ENCODE assay signal across 1 cellular context in the genomic region with DNA sequence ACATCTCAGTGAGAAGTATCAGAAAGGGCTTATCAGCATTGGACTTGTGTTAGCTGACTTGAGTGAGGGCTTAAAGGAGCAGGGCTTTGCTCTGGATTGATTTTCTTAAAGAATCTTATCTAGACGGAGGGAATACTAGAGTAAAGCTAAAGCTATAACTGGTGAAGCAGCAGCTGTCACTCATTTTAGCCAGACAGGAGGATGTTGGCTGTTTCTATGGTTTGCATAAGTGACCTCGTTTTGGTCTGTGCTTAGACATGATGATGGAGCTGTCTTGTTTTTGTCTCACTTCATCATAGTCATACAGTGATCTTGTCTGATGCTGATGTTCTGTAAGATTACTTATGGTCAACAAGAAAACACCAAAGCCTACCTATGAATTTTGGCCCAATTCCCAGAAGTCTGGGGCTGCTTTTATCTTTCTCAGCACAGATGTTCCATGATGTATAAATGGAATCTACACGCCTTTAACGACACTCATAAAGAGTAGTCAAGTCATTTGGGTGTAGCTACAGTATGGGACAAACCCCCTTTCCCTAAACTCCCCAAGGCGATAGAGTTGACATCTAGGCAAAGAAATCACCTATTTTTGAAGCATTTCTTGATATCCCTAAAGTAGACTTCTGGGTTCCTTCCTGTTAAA.
TF ChIP-seq lines count a peak whose summit lies in the region.

No MANE protein-coding gene starts in this region.

TF ChIP-seq in K562, 482 proteins besides CTCF, POLR2A, EP300 and RAD21 (continued from another document and continues in another):
- TF ChIP-seq, protein P1, sequence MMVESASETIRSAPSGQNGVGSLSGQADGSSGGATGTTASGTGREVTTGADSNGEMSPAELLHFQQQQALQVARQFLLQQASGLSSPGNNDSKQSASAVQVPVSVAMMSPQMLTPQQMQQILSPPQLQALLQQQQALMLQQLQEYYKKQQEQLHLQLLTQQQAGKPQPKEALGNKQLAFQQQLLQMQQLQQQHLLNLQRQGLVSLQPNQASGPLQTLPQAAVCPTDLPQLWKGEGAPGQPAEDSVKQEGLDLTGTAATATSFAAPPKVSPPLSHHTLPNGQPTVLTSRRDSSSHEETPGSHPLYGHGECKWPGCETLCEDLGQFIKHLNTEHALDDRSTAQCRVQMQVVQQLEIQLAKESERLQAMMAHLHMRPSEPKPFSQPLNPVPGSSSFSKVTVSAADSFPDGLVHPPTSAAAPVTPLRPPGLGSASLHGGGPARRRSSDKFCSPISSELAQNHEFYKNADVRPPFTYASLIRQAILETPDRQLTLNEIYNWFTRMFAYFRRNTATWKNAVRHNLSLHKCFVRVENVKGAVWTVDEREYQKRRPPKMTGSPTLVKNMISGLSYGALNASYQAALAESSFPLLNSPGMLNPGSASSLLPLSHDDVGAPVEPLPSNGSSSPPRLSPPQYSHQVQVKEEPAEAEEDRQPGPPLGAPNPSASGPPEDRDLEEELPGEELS (CRISPR knock-in tag; IDR thresholded peaks at IDR 0.05; ENCODE audit: borderline replicate concordance), result no peak
- TF ChIP-seq, protein P2, sequence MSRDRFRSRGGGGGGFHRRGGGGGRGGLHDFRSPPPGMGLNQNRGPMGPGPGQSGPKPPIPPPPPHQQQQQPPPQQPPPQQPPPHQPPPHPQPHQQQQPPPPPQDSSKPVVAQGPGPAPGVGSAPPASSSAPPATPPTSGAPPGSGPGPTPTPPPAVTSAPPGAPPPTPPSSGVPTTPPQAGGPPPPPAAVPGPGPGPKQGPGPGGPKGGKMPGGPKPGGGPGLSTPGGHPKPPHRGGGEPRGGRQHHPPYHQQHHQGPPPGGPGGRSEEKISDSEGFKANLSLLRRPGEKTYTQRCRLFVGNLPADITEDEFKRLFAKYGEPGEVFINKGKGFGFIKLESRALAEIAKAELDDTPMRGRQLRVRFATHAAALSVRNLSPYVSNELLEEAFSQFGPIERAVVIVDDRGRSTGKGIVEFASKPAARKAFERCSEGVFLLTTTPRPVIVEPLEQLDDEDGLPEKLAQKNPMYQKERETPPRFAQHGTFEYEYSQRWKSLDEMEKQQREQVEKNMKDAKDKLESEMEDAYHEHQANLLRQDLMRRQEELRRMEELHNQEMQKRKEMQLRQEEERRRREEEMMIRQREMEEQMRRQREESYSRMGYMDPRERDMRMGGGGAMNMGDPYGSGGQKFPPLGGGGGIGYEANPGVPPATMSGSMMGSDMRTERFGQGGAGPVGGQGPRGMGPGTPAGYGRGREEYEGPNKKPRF (IDR thresholded peaks at IDR 0.05; ENCODE audit: low read depth, low read length), result no peak
- TF ChIP-seq TCF7 (IDR thresholded peaks at IDR 0.05; ENCODE audit: borderline replicate concordance) (no peak), ZNF143 (CRISPR knock-in tag; IDR thresholded peaks at IDR 0.05) (no peak), NR2C2 (CRISPR knock-in tag; IDR thresholded peaks at IDR 0.05) (no peak), NR2C2 (tag; IDR thresholded peaks at IDR 0.05) (no peak), EWSR1 (IDR thresholded peaks at IDR 0.05; ENCODE audit: borderline replicate concordance, low read depth, partially characterized antibody) (no peak), NCOA1 (IDR thresholded peaks at IDR 0.05; ENCODE audit: low read depth) (peak; percentile 86), CREBBP (IDR thresholded peaks at IDR 0.05; ENCODE audit: low read depth, low read length) (no peak), HEY1 (CRISPR knock-in tag; IDR thresholded peaks at IDR 0.05; ENCODE audit: borderline replicate concordance) (no peak), FOXA3 (CRISPR knock-in tag; conservative IDR thresholded peaks at IDR 0.05 in 1 of 2, IDR thresholded peaks at IDR 0.05 in 1 of 2) (peak; percentile 18 to 87; a peak in 2 of 4 replicates), HLTF (IDR thresholded peaks at IDR 0.05) (no peak; the same call in 1 of the 2 replicates), RBM15 (IDR thresholded peaks at IDR 0.05; ENCODE audit: insufficient read depth, low read length) (no peak), FOXJ2 (tag; IDR thresholded peaks at IDR 0.05) (peak; percentile 84), SMAD4 (CRISPR knock-in tag; conservative IDR thresholded peaks at IDR 0.05) (peak; percentile 98), CBX8 (IDR thresholded peaks at IDR 0.05; ENCODE audit: borderline replicate concordance, extremely low read depth, low read depth, low read length, poor library complexity, severe bottlenecking) (no peak), DIDO1 (tag; IDR thresholded peaks at IDR 0.05; ENCODE audit: low read depth) (no peak), FOS (IDR thresholded peaks at IDR 0.05; ENCODE audit: extremely low read depth, insufficient read length) (no peak), PTRF (tag; IDR thresholded peaks at IDR 0.05) (no peak), LARP7 (IDR thresholded peaks at IDR 0.05) (no peak), ZNF121 (CRISPR knock-in tag; conservative IDR thresholded peaks at IDR 0.05) (no peak), MEF2A (IDR thresholded peaks at IDR 0.05; ENCODE audit: control insufficient read depth, low read depth, low read length) (peak; percentile 78; the same call in 1 of the 2 replicates), ERF (CRISPR knock-in tag; IDR thresholded peaks at IDR 0.05) (no peak), TAF15 (IDR thresholded peaks at IDR 0.05; ENCODE audit: low read depth, low read length) (no peak), CCAR2 (IDR thresholded peaks at IDR 0.05; ENCODE audit: low read depth, low read length) (no peak), TGIF2 (CRISPR knock-in tag; IDR thresholded peaks at IDR 0.05) (no peak), HMG20B (CRISPR knock-in tag; IDR thresholded peaks at IDR 0.05) (no peak), FOXK2 (conservative IDR thresholded peaks at IDR 0.05 in 1 of 2, IDR thresholded peaks at IDR 0.05 in 1 of 2; ENCODE audit: low read depth in 2 of 2) (peak; percentile 92 to 93), CHD1 (IDR thresholded peaks at IDR 0.05; ENCODE audit: low read length) (no peak), ZNF431 (CRISPR knock-in tag; IDR thresholded peaks at IDR 0.05) (no peak)
- TF ChIP-seq, protein P3, sequence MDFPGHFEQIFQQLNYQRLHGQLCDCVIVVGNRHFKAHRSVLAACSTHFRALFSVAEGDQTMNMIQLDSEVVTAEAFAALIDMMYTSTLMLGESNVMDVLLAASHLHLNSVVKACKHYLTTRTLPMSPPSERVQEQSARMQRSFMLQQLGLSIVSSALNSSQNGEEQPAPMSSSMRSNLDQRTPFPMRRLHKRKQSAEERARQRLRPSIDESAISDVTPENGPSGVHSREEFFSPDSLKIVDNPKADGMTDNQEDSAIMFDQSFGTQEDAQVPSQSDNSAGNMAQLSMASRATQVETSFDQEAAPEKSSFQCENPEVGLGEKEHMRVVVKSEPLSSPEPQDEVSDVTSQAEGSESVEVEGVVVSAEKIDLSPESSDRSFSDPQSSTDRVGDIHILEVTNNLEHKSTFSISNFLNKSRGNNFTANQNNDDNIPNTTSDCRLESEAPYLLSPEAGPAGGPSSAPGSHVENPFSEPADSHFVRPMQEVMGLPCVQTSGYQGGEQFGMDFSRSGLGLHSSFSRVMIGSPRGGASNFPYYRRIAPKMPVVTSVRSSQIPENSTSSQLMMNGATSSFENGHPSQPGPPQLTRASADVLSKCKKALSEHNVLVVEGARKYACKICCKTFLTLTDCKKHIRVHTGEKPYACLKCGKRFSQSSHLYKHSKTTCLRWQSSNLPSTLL (IDR thresholded peaks at IDR 0.05), result no peak
- TF ChIP-seq, protein P4, sequence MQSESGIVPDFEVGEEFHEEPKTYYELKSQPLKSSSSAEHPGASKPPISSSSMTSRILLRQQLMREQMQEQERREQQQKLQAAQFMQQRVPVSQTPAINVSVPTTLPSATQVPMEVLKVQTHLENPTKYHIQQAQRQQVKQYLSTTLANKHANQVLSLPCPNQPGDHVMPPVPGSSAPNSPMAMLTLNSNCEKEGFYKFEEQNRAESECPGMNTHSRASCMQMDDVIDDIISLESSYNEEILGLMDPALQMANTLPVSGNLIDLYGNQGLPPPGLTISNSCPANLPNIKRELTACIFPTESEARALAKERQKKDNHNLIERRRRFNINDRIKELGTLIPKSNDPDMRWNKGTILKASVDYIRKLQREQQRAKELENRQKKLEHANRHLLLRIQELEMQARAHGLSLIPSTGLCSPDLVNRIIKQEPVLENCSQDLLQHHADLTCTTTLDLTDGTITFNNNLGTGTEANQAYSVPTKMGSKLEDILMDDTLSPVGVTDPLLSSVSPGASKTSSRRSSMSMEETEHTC (IDR thresholded peaks at IDR 0.05), result no peak
- TF ChIP-seq, protein P5, sequence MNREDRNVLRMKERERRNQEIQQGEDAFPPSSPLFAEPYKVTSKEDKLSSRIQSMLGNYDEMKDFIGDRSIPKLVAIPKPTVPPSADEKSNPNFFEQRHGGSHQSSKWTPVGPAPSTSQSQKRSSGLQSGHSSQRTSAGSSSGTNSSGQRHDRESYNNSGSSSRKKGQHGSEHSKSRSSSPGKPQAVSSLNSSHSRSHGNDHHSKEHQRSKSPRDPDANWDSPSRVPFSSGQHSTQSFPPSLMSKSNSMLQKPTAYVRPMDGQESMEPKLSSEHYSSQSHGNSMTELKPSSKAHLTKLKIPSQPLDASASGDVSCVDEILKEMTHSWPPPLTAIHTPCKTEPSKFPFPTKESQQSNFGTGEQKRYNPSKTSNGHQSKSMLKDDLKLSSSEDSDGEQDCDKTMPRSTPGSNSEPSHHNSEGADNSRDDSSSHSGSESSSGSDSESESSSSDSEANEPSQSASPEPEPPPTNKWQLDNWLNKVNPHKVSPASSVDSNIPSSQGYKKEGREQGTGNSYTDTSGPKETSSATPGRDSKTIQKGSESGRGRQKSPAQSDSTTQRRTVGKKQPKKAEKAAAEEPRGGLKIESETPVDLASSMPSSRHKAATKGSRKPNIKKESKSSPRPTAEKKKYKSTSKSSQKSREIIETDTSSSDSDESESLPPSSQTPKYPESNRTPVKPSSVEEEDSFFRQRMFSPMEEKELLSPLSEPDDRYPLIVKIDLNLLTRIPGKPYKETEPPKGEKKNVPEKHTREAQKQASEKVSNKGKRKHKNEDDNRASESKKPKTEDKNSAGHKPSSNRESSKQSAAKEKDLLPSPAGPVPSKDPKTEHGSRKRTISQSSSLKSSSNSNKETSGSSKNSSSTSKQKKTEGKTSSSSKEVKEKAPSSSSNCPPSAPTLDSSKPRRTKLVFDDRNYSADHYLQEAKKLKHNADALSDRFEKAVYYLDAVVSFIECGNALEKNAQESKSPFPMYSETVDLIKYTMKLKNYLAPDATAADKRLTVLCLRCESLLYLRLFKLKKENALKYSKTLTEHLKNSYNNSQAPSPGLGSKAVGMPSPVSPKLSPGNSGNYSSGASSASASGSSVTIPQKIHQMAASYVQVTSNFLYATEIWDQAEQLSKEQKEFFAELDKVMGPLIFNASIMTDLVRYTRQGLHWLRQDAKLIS (CRISPR knock-in tag; IDR thresholded peaks at IDR 0.05), result no peak
- TF ChIP-seq, protein P6, sequence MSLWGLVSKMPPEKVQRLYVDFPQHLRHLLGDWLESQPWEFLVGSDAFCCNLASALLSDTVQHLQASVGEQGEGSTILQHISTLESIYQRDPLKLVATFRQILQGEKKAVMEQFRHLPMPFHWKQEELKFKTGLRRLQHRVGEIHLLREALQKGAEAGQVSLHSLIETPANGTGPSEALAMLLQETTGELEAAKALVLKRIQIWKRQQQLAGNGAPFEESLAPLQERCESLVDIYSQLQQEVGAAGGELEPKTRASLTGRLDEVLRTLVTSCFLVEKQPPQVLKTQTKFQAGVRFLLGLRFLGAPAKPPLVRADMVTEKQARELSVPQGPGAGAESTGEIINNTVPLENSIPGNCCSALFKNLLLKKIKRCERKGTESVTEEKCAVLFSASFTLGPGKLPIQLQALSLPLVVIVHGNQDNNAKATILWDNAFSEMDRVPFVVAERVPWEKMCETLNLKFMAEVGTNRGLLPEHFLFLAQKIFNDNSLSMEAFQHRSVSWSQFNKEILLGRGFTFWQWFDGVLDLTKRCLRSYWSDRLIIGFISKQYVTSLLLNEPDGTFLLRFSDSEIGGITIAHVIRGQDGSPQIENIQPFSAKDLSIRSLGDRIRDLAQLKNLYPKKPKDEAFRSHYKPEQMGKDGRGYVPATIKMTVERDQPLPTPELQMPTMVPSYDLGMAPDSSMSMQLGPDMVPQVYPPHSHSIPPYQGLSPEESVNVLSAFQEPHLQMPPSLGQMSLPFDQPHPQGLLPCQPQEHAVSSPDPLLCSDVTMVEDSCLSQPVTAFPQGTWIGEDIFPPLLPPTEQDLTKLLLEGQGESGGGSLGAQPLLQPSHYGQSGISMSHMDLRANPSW (CRISPR knock-in tag; IDR thresholded peaks at IDR 0.05), result no peak
- TF ChIP-seq, protein P7, sequence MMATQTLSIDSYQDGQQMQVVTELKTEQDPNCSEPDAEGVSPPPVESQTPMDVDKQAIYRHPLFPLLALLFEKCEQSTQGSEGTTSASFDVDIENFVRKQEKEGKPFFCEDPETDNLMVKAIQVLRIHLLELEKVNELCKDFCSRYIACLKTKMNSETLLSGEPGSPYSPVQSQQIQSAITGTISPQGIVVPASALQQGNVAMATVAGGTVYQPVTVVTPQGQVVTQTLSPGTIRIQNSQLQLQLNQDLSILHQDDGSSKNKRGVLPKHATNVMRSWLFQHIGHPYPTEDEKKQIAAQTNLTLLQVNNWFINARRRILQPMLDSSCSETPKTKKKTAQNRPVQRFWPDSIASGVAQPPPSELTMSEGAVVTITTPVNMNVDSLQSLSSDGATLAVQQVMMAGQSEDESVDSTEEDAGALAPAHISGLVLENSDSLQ (IDR thresholded peaks at IDR 0.05), result peak; percentile 99
- TF ChIP-seq, protein P8, sequence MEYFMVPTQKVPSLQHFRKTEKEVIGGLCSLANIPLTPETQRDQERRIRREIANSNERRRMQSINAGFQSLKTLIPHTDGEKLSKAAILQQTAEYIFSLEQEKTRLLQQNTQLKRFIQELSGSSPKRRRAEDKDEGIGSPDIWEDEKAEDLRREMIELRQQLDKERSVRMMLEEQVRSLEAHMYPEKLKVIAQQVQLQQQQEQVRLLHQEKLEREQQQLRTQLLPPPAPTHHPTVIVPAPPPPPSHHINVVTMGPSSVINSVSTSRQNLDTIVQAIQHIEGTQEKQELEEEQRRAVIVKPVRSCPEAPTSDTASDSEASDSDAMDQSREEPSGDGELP (CRISPR knock-in tag; IDR thresholded peaks at IDR 0.05; ENCODE audit: borderline replicate concordance), result peak; percentile 21; the same call in 1 of the 2 replicates
- TF ChIP-seq, protein P9, sequence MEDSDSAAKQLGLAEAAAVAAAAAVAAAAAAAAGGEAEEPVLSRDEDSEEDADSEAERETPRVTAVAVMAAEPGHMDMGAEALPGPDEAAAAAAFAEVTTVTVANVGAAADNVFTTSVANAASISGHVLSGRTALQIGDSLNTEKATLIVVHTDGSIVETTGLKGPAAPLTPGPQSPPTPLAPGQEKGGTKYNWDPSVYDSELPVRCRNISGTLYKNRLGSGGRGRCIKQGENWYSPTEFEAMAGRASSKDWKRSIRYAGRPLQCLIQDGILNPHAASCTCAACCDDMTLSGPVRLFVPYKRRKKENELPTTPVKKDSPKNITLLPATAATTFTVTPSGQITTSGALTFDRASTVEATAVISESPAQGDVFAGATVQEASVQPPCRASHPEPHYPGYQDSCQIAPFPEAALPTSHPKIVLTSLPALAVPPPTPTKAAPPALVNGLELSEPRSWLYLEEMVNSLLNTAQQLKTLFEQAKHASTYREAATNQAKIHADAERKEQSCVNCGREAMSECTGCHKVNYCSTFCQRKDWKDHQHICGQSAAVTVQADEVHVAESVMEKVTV (CRISPR knock-in tag; IDR thresholded peaks at IDR 0.05), result no peak
